In genomic region chr1:15453773-15454172, GRCh38 we compare ENCODE assay signal across 1 cellular context.
TF ChIP-seq lines count a peak whose summit lies in the region.

No MANE protein-coding gene starts in this region.

TF ChIP-seq in SK-N-SH treated with all-trans-retinoic acid at 6 μM for 48 hours, 23 proteins besides CTCF, POLR2A, EP300 and RAD21 (continued from another document):
- TF ChIP-seq CSRNP3 (CRISPR knock-in tag; IDR thresholded peaks at IDR 0.05) (no peak), CSDC2 (CRISPR knock-in tag; IDR thresholded peaks at IDR 0.05) (no peak), POU6F1 (CRISPR knock-in tag; IDR thresholded peaks at IDR 0.05; ENCODE audit: borderline replicate concordance, low read depth) (no peak), OSR1 (CRISPR knock-in tag; IDR thresholded peaks at IDR 0.05) (no peak)
